In genomic region chr13:67223024-67223423, GRCh38 we compare ENCODE assay signal across 13 cellular contexts. TPM values are rescaled to one million over a fixed set of nuclear protein-coding genes. Genes with fewer than 3 reads are reported as not detected.
DNase-seq lines count a peak whose midpoint lies in the region; ATAC-seq, FAIRE-seq and TF ChIP-seq lines count a peak whose summit lies in the region.
"Had no signal": no experiment of that assay in that cellular context is flagged by ENCODE, and none has a peak within 500 bp of the region (broad histone marks: within the 10 kb centered on the region; RNA-seq: fewer than 3 reads in every experiment).

No MANE protein-coding gene starts in this region.

- ATAC-seq in left ventricle myocardium superior = peak; percentile 6
- peak; percentile 62 for ATAC-seq in GM12878
- ATAC-seq in HG03460 (IDR thresholded peaks at IDR 0.05; ENCODE audit: unreplicated experiment) = no peak

- no peaks in the 10 kb centered on the region for H3K79me2 ChIP-seq in GM12878 (ENCODE audit: control insufficient read depth, insufficient read depth, low read length)

- no peaks in the 10 kb centered on the region for H4K20me1 ChIP-seq in GM12878 (ENCODE audit: control insufficient read depth, insufficient read depth)

- DNase-seq in left ventricle myocardium superior (no peak), cardiac septum (ENCODE audit: low spot score) (no peak), GM12878 (ENCODE audit: low read depth, low spot score) (no peak), kidney (no peak), NCI-H2029 (lab: John Stamatoyannopoulos, UW) (no peak), mesenteric fat pad (ENCODE audit: low spot score) (no peak), NCI-H1417 (lab: John Stamatoyannopoulos, UW) (no peak)
- DNase-seq: amygdala, C1 segment of cervical spinal cord, mesendoderm, NCI-H774, small intestine had no signal

- TF ChIP-seq POLR2A in GM12878 (IDR thresholded peaks at IDR 0.05; ENCODE audit: low read depth, low read length) = no peak

- intact Hi-C loops in left ventricle myocardium superior (cut with micrococcal nuclease) (loop anchor here (5.0 to 10.0 kb wide), 2 partner anchors 146 to 1278 kb away; no protein-coding TSS in a partner anchor), cardiac septum (cut with DNase I) (loop anchor here (5.0 to 10.0 kb wide), 4 partner anchors 76 to 1298 kb away; no protein-coding TSS in a partner anchor), GM12878 (cut with micrococcal nuclease; ENCODE audit: unreplicated experiment) (loop anchor here (5.0 kb wide), 1 partner anchor 1566 kb away; no protein-coding TSS in a partner anchor), kidney (cut with DNase I) (no loop called here)

- H3K9me3 ChIP-seq in GM12878 (replicated peaks; ENCODE audit: control insufficient read depth, insufficient read depth, low read length) = no peaks in the 10 kb centered on the region
- no peaks in the 10 kb centered on the region for H3K9me3 ChIP-seq in kidney (ENCODE audit: control insufficient read depth in 1 of 2, low read length in 2 of 2)

- RAD21 ChIA-PET in GM12878 (lab: Charles Lee; ENCODE audit: unreplicated experiment) = interaction anchor here (1.5 to 2.8 kb wide), 2 partner anchors 15 to 604 kb away, joined by 4 to 10 read pairs; no protein-coding TSS in a partner anchor

- 0% methylated on average over 2 of the region's 2 CpGs for WGBS in GM12878 (ENCODE audit: insufficient coverage, insufficient replicate concordance, low lambda C conversion rate, missing lambda C conversion rate)

- POLR2A ChIA-PET in GM12878 (lab: Charles Lee) = no interaction called here

- H3K27ac ChIP-seq in GM12878 (ENCODE audit: control insufficient read depth, insufficient read depth) (no peak overlapping the region), kidney (ENCODE audit: low read depth in 2 of 2, low read length in 2 of 2) (no peak overlapping the region)

- no TSS peak for BruUV-seq in GM12878 (replicated peaks; lab: Mats Ljungman, UMichigan)

- H3K4me3 ChIP-seq in GM12878 = no peak overlapping the region
- H3K4me3 ChIP-seq in kidney (ENCODE audit: low read length in 2 of 2) = no peak overlapping the region

- no peak for TF ChIP-seq RAD21 in GM12878 (IDR thresholded peaks at IDR 0.05; ENCODE audit: insufficient read depth, low read depth, low read length)

- H2AFZ ChIP-seq in GM12878 (ENCODE audit: control insufficient read depth, low read depth, low read length) = no peak overlapping the region

- TF ChIP-seq CTCF in GM12878 (IDR thresholded peaks at IDR 0.05 in 2 of 3, conservative IDR thresholded peaks at IDR 0.05 in 1 of 3; ENCODE audit: control insufficient read depth in 2 of 3, extremely low read depth in 1 of 3, insufficient read depth in 1 of 3, low read depth in 3 of 3, low read length in 3 of 3) = no peak
- no peak for TF ChIP-seq CTCF in kidney (IDR thresholded peaks at IDR 0.05; ENCODE audit: borderline replicate concordance, extremely low read depth, insufficient read depth)

- no peak for TF ChIP-seq EP300 in GM12878 (IDR thresholded peaks at IDR 0.05; ENCODE audit: borderline replicate concordance in 1 of 2, control insufficient read depth in 1 of 2, low read depth in 2 of 2, low read length in 2 of 2)

- in situ Hi-C loops in GM12878 (cut with MboI) = no loop called here

- CTCF ChIA-PET in GM12878 (lab: Yijun Ruan, JAX) = interaction anchor here (0.6 to 4.2 kb wide), 7 partner anchors 14 to 1566 kb away, joined by 3 to 26 read pairs (median 5); no protein-coding TSS in a partner anchor

- SMC1A ChIA-PET in GM12878 (lab: Charles Lee; ENCODE audit: uncharacterized antibody, unreplicated experiment) = interaction anchor here (1.0 to 2.2 kb wide), 4 partner anchors 10 to 604 kb away, joined by 3 to 8 read pairs (median 6); no protein-coding TSS in a partner anchor

- no peak overlapping the region for H3K9ac ChIP-seq in GM12878 (ENCODE audit: control insufficient read depth, insufficient read depth, low read length)
- H3K9ac ChIP-seq in kidney (ENCODE audit: low read length in 2 of 2) = no peak overlapping the region

- H3K4me2 ChIP-seq in GM12878 (ENCODE audit: control insufficient read depth, insufficient read depth) = no peak overlapping the region

- H3K4me1 ChIP-seq in GM12878 (ENCODE audit: control insufficient read depth, insufficient read depth, low read length) (no peaks in the 10 kb centered on the region), kidney (ENCODE audit: control insufficient read depth in 1 of 2, insufficient read depth in 1 of 2, low read depth in 1 of 2, low read length in 2 of 2) (peaks cover 0 to 7% of the 10 kb centered on the region in 2 donors)

- H3K27me3 ChIP-seq in GM12878 (replicated peaks in 1 of 2; ENCODE audit: control insufficient read depth in 2 of 2, insufficient read depth in 2 of 2, low read length in 1 of 2) = no peaks in the 10 kb centered on the region; a peak in 1 of 4 replicates

- FAIRE-seq in GM12878 (lab: Jason Lieb, UNC) (no peak), kidney (lab: Jason Lieb, UNC) (peak; percentile 27)

- H3K36me3 ChIP-seq in GM12878 (ENCODE audit: control insufficient read depth in 2 of 2, insufficient read depth in 2 of 2, low read length in 1 of 2) (no peaks in the 10 kb centered on the region), kidney (ENCODE audit: control insufficient read depth in 1 of 2, insufficient read depth in 2 of 2, low read length in 2 of 2) (no peaks in the 10 kb centered on the region)

TF ChIP-seq in GM12878, 131 proteins besides CTCF, POLR2A, EP300 and RAD21:
- TF ChIP-seq ATF7 (IDR thresholded peaks at IDR 0.05; ENCODE audit: low read depth) = 0 out of 2 replicates have a peak, but pooled peaks have one; percentile 31
- no peak for TF ChIP-seq SMAD1 (IDR thresholded peaks at IDR 0.05; ENCODE audit: low read depth, partially characterized antibody)
- TF ChIP-seq CHD2 (IDR thresholded peaks at IDR 0.05; ENCODE audit: borderline replicate concordance, low read depth, low read length) = no peak
- TF ChIP-seq MLLT1 (IDR thresholded peaks at IDR 0.05) = no peak

RNA-seq across cellular contexts. Expression of gene PCDH9, which starts 7.1 kb away (rescaled TPM):
- 12.9 TPM for total RNA-seq in left ventricle myocardium superior
- total RNA-seq in cardiac septum = 17.1 TPM
- 0.02 TPM in 1 of 2 replicates, not detected in the other for total RNA-seq in GM12878 (2013; cell fraction: nucleolus; rRNA removed)
- 0.05 and 0.11 TPM in 2 replicates for total RNA-seq in GM12878 (2014; rRNA removed)
- 0.04 and 0.05 TPM in 2 replicates for total RNA-seq in GM12878 (2014; rRNA removed; fragmentation: Illumina TruSeq; extraction: Trizol)
- total RNA-seq in GM12878 (2021) = 0.05 and 0.08 TPM in 2 replicates
- 0.03 TPM for polyA plus RNA-seq in GM12878 (2011; ENCODE audit: low read depth)
- polyA plus RNA-seq in GM12878 (2011; rRNA removed) = 2.3 and 2.7 TPM in 2 replicates
- 1.1 and 1.6 TPM in 2 replicates for polyA plus RNA-seq in GM12878 (2011; cell fraction: cytosol; rRNA removed)
- polyA plus RNA-seq in GM12878 (2011; cell fraction: nucleus; rRNA removed) = 1.8 and 1.9 TPM in 2 replicates
- not detected in 2 replicates for polyA plus RNA-seq in GM12878 (2012)
- polyA plus RNA-seq in GM12878 (2014; fragmentation: Illumina TruSeq; extraction: Trizol) = 0.12 and 0.14 TPM in 2 replicates
- polyA plus RNA-seq in GM12878 (2014; fragmentation: Nextera tagmentation; extraction: Ambion mirVana) = under 1 TPM; 0.02 to 0.05 TPM
- 0.03 and 0.05 TPM in 2 replicates for polyA plus RNA-seq in GM12878 (2014; rRNA removed)
- polyA plus RNA-seq in GM12878 (2016; fragmentation: Nextera tagmentation; extraction: Ambion mirVana) = under 1 TPM in 1 of 2 experiments, not detected in 1; 0.09 TPM
- 5.4 and 7.9 TPM in 2 replicates for polyA minus RNA-seq in GM12878 (2011; rRNA and poly(A)+ RNA removed)
- 0.67 and 1.1 TPM in 2 replicates for polyA minus RNA-seq in GM12878 (2011; cell fraction: cytosol; rRNA and poly(A)+ RNA removed)
- polyA minus RNA-seq in GM12878 (2011; cell fraction: nucleus; rRNA and poly(A)+ RNA removed) = 3.7 and 5.1 TPM in 2 replicates
- total RNA-seq in kidney = 9.5 TPM
- 1.6 TPM for polyA plus RNA-seq in kidney (ENCODE audit: insufficient read depth, low read depth, low replicate concordance)
- total RNA-seq in mesenteric fat pad = 4.2 TPM
